ENCODE assay signal across 8 cellular contexts in genomic region chr20:38685853-38686473, GRCh38. TPM values are rescaled to one million over a fixed set of nuclear protein-coding genes. Genes with fewer than 3 reads are reported as not detected.
DNase-seq lines count a peak whose midpoint lies in the region; ATAC-seq lines count a peak whose summit lies in the region.

No MANE protein-coding gene starts in this region.

- H3K27ac Mint-ChIP-seq in activated naive CD8-positive, alpha-beta T cell treated with anti-CD3 and anti-CD28 coated beads, Interleukin-2, amount 10 ng/mL, durations not matched to agents 7 days and 5 days = no peak overlapping the region

- no peaks in the 10 kb centered on the region for H3K9me3 Mint-ChIP-seq in activated naive CD8-positive, alpha-beta T cell treated with anti-CD3 and anti-CD28 coated beads, Interleukin-2, amount 10 ng/mL, durations not matched to agents 7 days and 5 days

- H3K4me3 Mint-ChIP-seq in activated naive CD8-positive, alpha-beta T cell treated with anti-CD3 and anti-CD28 coated beads, Interleukin-2, amount 10 ng/mL, durations not matched to agents 7 days and 5 days = no peak overlapping the region

- H3K4me1 Mint-ChIP-seq in activated naive CD8-positive, alpha-beta T cell treated with anti-CD3 and anti-CD28 coated beads, Interleukin-2, amount 10 ng/mL, durations not matched to agents 7 days and 5 days = no peaks in the 10 kb centered on the region

- POLR2A ChIA-PET in activated naive CD8-positive, alpha-beta T cell treated with anti-CD3 and anti-CD28 coated beads, Interleukin-2, amount 10 ng/mL, durations not matched to agents 7 days and 5 days (lab: Charles Lee) = no interaction called here

- peaks cover 38% of the 10 kb centered on the region for H3K27me3 Mint-ChIP-seq in activated naive CD8-positive, alpha-beta T cell treated with anti-CD3 and anti-CD28 coated beads, Interleukin-2, amount 10 ng/mL, durations not matched to agents 7 days and 5 days

- DNase-seq in GM03348 (ENCODE audit: low spot score) (peak; percentile 66), NCI-H146 (lab: John Stamatoyannopoulos, UW) (peak; percentile 38), kidney tubule cell (ENCODE audit: low spot score) (peak; percentile 45), SHP77 treated with DMSO at 0.1 percent for 48 hours (lab: John Stamatoyannopoulos, UW) (no peak)
- DNase-seq in activated naive CD8-positive, alpha-beta T cell treated with anti-CD3 and anti-CD28 coated beads, Interleukin-2, amount 10 ng/mL, durations not matched to agents 7 days and 5 days = peak; percentile 70

- no peak for ATAC-seq in activated naive CD8-positive, alpha-beta T cell treated with anti-CD3 and anti-CD28 coated beads, Interleukin-2, amount 10 ng/mL, durations not matched to agents 7 days and 5 days (ENCODE audit: low read depth)
- ATAC-seq in GM19463 (IDR thresholded peaks at IDR 0.05; ENCODE audit: unreplicated experiment) (no peak), HG02610 (IDR thresholded peaks at IDR 0.05; ENCODE audit: unreplicated experiment) (no peak), HG03159 (IDR thresholded peaks at IDR 0.05; ENCODE audit: unreplicated experiment) (no peak)

- no peaks in the 10 kb centered on the region for H3K36me3 Mint-ChIP-seq in activated naive CD8-positive, alpha-beta T cell treated with anti-CD3 and anti-CD28 coated beads, Interleukin-2, amount 10 ng/mL, durations not matched to agents 7 days and 5 days

RNA-seq across cellular contexts. Expression of gene SLC32A1, which starts 38.3 kb away (rescaled TPM):
- total RNA-seq in activated naive CD8-positive, alpha-beta T cell treated with anti-CD3 and anti-CD28 coated beads, Interleukin-2, amount 10 ng/mL, durations not matched to agents 7 days and 5 days = not detected
